ENCODE assay signal across 9 cellular contexts in genomic region chr12:132600048-132601032, GRCh38. TPM values are rescaled to one million over a fixed set of nuclear protein-coding genes. Genes with fewer than 3 reads are reported as not detected.
DNase-seq lines count a peak whose midpoint lies in the region; ATAC-seq and TF ChIP-seq lines count a peak whose summit lies in the region.
"Had no signal": no experiment of that assay in that cellular context is flagged by ENCODE, and none has a peak within 500 bp of the region (broad histone marks: within the 10 kb centered on the region; RNA-seq: fewer than 3 reads in every experiment).

No MANE protein-coding gene starts in this region.

- peaks cover 18% of the 10 kb centered on the region for H3K27me3 Mint-ChIP-seq in activated B cell treated with CpG ODN at 0.5 μM for 24 hours

- in situ Hi-C loops in transverse colon (cut with MboI; ENCODE audit: low pct_ligation_motif_present in 1 of 4, low pct_unique_long_range_greater_than_20kb in 1 of 4, low sequenced_read_pairs in 3 of 4), result loop anchor here in 3 of 4 donors (25.0 kb wide), 1 partner anchor 188 kb away; no protein-coding TSS in a partner anchor

- no peak overlapping the region for H3K27ac ChIP-seq in transverse colon

- DNase-seq in stimulated activated CD4-positive, alpha-beta T cell treated with anti-CD3 and anti-CD28 coated beads, Interleukin-15, amount 100 ng/mL, for 24 hours, result peak; percentile 51
- no peak for DNase-seq in stimulated activated CD4-positive, alpha-beta T cell treated with anti-CD3 and anti-CD28 coated beads, Interleukin-1b, Interleukin-23, amount 100 ng/mL, for 48 hours
- DNase-seq in NCI-H1930 (lab: John Stamatoyannopoulos, UW) (peak; percentile 47 to 66), activated B cell treated with CpG ODN at 0.5 μM for 24 hours (no peak), epithelial cell of proximal tubule (ENCODE audit: low read depth) (no peak), mucosa of gallbladder (ENCODE audit: low spot score) (peak; percentile 58), transverse colon (peak; percentile 71)

- no peak overlapping the region for H3K27ac Mint-ChIP-seq in activated B cell treated with CpG ODN at 0.5 μM for 24 hours

- H3K4me3 Mint-ChIP-seq in activated B cell treated with CpG ODN at 0.5 μM for 24 hours, result peak overlapping the region; percentile 79

- no peaks in the 10 kb centered on the region for H3K9me3 ChIP-seq in transverse colon

- no peak for TF ChIP-seq EP300 in transverse colon (IDR thresholded peaks at IDR 0.05; ENCODE audit: low read depth)

- TF ChIP-seq POLR2A in transverse colon (IDR thresholded peaks at IDR 0.05), result no peak

- intact Hi-C loops in activated B cell treated with CpG ODN at 0.5 μM for 24 hours (cut with micrococcal nuclease), result loop anchor here (1.0 to 2.0 kb wide), 2 partner anchors 15 to 38 kb away; no protein-coding TSS in a partner anchor
- intact Hi-C loops in transverse colon (cut with DNase I; ENCODE audit: low total_unique reads), result no loop called here

- H3K4me3 ChIP-seq in epithelial cell of proximal tubule (ENCODE audit: low read depth, low read length) (peak overlapping the region; percentile 57), transverse colon (peak overlapping the region in 3 of 4 donors; percentile 18 to 45 (median 27))

- peaks cover 50% of the 10 kb centered on the region for H3K27me3 ChIP-seq in transverse colon

- peaks cover 0 to 35% (median 27%) of the 10 kb centered on the region in 4 donors for H3K4me1 ChIP-seq in transverse colon

- POLR2A ChIA-PET in activated B cell treated with CpG ODN at 0.5 μM for 24 hours (lab: Charles Lee), result no interaction called here

- WGBS in transverse colon (ENCODE audit: low coverage in 1 of 2), 2 donors, result 36% methylated on average over 45 of the region's 45 CpGs; no CpG with 5 or more reads in 1 of the 2 donors

- peaks cover 2% of the 10 kb centered on the region for H3K36me3 Mint-ChIP-seq in activated B cell treated with CpG ODN at 0.5 μM for 24 hours (ENCODE audit: low read depth)

- H3K36me3 ChIP-seq in transverse colon, result no peaks in the 10 kb centered on the region

- CTCF ChIA-PET in activated B cell treated with CpG ODN at 0.5 μM for 24 hours (lab: Charles Lee), result interaction anchor here (1.1 to 2.1 kb wide), 5 partner anchors 8 to 185 kb away, joined by 3 to 13 read pairs (median 3); no protein-coding TSS in a partner anchor

- ATAC-seq in activated B cell treated with CpG ODN at 0.5 μM for 24 hours (ENCODE audit: low read depth) (peak; percentile 57), HG03378 (IDR thresholded peaks at IDR 0.05; ENCODE audit: unreplicated experiment) (no peak)

- TF ChIP-seq CTCF in activated B cell treated with CpG ODN at 0.5 μM for 24 hours (IDR thresholded peaks at IDR 0.05) (no peak), epithelial cell of proximal tubule (conservative IDR thresholded peaks at IDR 0.05; ENCODE audit: low read depth, low read length) (peak; percentile 77), transverse colon (IDR thresholded peaks at IDR 0.05) (peak; percentile 48 to 62 (median 56))

- peaks cover 27% of the 10 kb centered on the region for H3K4me1 Mint-ChIP-seq in activated B cell treated with CpG ODN at 0.5 μM for 24 hours

- H3K9me3 Mint-ChIP-seq in activated B cell treated with CpG ODN at 0.5 μM for 24 hours, result no peaks in the 10 kb centered on the region

RNA-seq across cellular contexts. Expression of gene LRCOL1, which starts 10.0 kb away (rescaled TPM):
- total RNA-seq in activated B cell treated with CpG ODN at 0.5 μM for 24 hours, result not detected in 2 replicates
- not detected in 2 replicates for total RNA-seq in epithelial cell of proximal tubule
- not detected for total RNA-seq in mucosa of gallbladder
- not detected for total RNA-seq in transverse colon
- total RNA-seq: mononuclear cell had no signal

RNA-seq across cellular contexts. Expression of gene P2RX2, which starts 18.2 kb away (rescaled TPM):
- not detected in 2 replicates for total RNA-seq in activated B cell treated with CpG ODN at 0.5 μM for 24 hours
- total RNA-seq in epithelial cell of proximal tubule, result not detected in 2 replicates
- not detected for total RNA-seq in mucosa of gallbladder
- 1 to 10 TPM in 1 of 4 donors, under 1 TPM in 1, not detected in 2; 0.96 to 2.1 TPM for total RNA-seq in transverse colon

Comparison
In these comparisons a context has a peak if more than half of its experiments do, and no peak if none do; other contexts are left out.
1. DNase-seq: peak in stimulated activated CD4-positive, alpha-beta T cell treated with anti-CD3 and anti-CD28 coated beads, Interleukin-15, amount 100 ng/mL, for 24 hours (single experiment), NCI-H1930 (2 of 2), mucosa of gallbladder (single experiment) and transverse colon (single experiment); none in stimulated activated CD4-positive, alpha-beta T cell treated with anti-CD3 and anti-CD28 coated beads, Interleukin-1b, Interleukin-23, amount 100 ng/mL, for 48 hours (single experiment), activated B cell treated with CpG ODN at 0.5 μM for 24 hours (single experiment) and epithelial cell of proximal tubule (single experiment).